In genomic region chr19:20238025-20238623, GRCh38 we compare ENCODE assay signal across 8 cellular contexts.
DNase-seq lines count a peak whose midpoint lies in the region; FAIRE-seq and TF ChIP-seq lines count a peak whose summit lies in the region.

No MANE protein-coding gene starts in this region.

- H3K27me3 Mint-ChIP-seq in MCF 10A (ENCODE audit: insufficient read depth, unreplicated experiment) = no peaks in the 10 kb centered on the region
- no peaks in the 10 kb centered on the region for H3K27me3 Mint-ChIP-seq in T-helper 1 cell treated with Interleukin-12 subunit alpha and Interleukin-12 subunit beta and Interleukin-4 antibody, amounts not matched to agents 30 μg/mL and 1 μg/mL, for 36 hours (ENCODE audit: low read depth)
- no peaks in the 10 kb centered on the region for H3K27me3 Mint-ChIP-seq in astrocyte (ENCODE audit: low read depth, unreplicated experiment)

- H3K27ac ChIP-seq in astrocyte (ENCODE audit: low read depth, low read length) = peak overlapping the region; percentile 51
- no peak overlapping the region for H3K27ac ChIP-seq in rectal smooth muscle tissue (ENCODE audit: low read depth, low read length)
- H3K27ac ChIP-seq in uterus = peak overlapping the region in 1 of 2 donors; percentile 31

- intact Hi-C loops in MCF 10A (cut with micrococcal nuclease) = no loop called here
- intact Hi-C loops in uterus (cut with DNase I; ENCODE audit: low total_unique reads) = no loop called here

- POLR2A ChIA-PET in MCF 10A (lab: Yijun Ruan, JAX) = no interaction called here

- no peak for FAIRE-seq in astrocyte (lab: Jason Lieb, UNC)

- peaks cover 8% of the 10 kb centered on the region for H3K36me3 Mint-ChIP-seq in MCF 10A (ENCODE audit: insufficient read depth, unreplicated experiment)
- H3K36me3 Mint-ChIP-seq in T-helper 1 cell treated with Interleukin-12 subunit alpha and Interleukin-12 subunit beta and Interleukin-4 antibody, amounts not matched to agents 30 μg/mL and 1 μg/mL, for 36 hours (ENCODE audit: low read depth) = peaks cover 23% of the 10 kb centered on the region
- no peaks in the 10 kb centered on the region for H3K36me3 Mint-ChIP-seq in astrocyte (ENCODE audit: low read depth, unreplicated experiment)

- H3K9me3 ChIP-seq in astrocyte (ENCODE audit: insufficient read depth, low read depth, low read length) (no peaks in the 10 kb centered on the region), uterus (no peaks in the 10 kb centered on the region)

- peaks cover 8% of the 10 kb centered on the region for H3K79me2 ChIP-seq in astrocyte (ENCODE audit: insufficient read depth, low read length)

- H3K36me3 ChIP-seq in astrocyte (ENCODE audit: insufficient read depth, low read length) (no peaks in the 10 kb centered on the region), rectal smooth muscle tissue (ENCODE audit: control insufficient read depth, insufficient read depth, low read length) (no peaks in the 10 kb centered on the region), uterus (no peaks in the 10 kb centered on the region)

- H3K4me2 ChIP-seq in astrocyte (ENCODE audit: low read length) = peak overlapping the region; percentile 97

- no peaks in the 10 kb centered on the region for H3K4me1 ChIP-seq in astrocyte (ENCODE audit: insufficient read depth, low read length)
- no peaks in the 10 kb centered on the region for H3K4me1 ChIP-seq in rectal smooth muscle tissue (ENCODE audit: control insufficient read depth, insufficient read depth, low read length)
- no peaks in the 10 kb centered on the region for H3K4me1 ChIP-seq in uterus

- H2AFZ ChIP-seq in astrocyte (ENCODE audit: low read depth, low read length) = peak overlapping the region; percentile 99

- H3K27me3 ChIP-seq in astrocyte (ENCODE audit: insufficient read depth, low read length) = no peaks in the 10 kb centered on the region
- no peaks in the 10 kb centered on the region for H3K27me3 ChIP-seq in rectal smooth muscle tissue (ENCODE audit: control insufficient read depth, insufficient read depth, low read length)
- H3K27me3 ChIP-seq in uterus = no peaks in the 10 kb centered on the region

- in situ Hi-C loops in T47D (cut with HindIII; ENCODE audit: low pct_unique_long_range_greater_than_20kb, low sequenced_read_pairs) = no loop called here

- no peaks in the 10 kb centered on the region for H4K20me1 ChIP-seq in astrocyte (ENCODE audit: insufficient read depth, low read length)

- H3K27ac Mint-ChIP-seq in MCF 10A (ENCODE audit: low read depth, unreplicated experiment) (no peak overlapping the region), astrocyte (ENCODE audit: unreplicated experiment) (peak overlapping the region; percentile 96)
- H3K27ac Mint-ChIP-seq in T-helper 1 cell treated with Interleukin-12 subunit alpha and Interleukin-12 subunit beta and Interleukin-4 antibody, amounts not matched to agents 30 μg/mL and 1 μg/mL, for 36 hours = peak overlapping the region; percentile 89

- H3K9me3 Mint-ChIP-seq in MCF 10A (ENCODE audit: unreplicated experiment) = peaks cover 22% of the 10 kb centered on the region
- peaks cover 31% of the 10 kb centered on the region for H3K9me3 Mint-ChIP-seq in T-helper 1 cell treated with Interleukin-12 subunit alpha and Interleukin-12 subunit beta and Interleukin-4 antibody, amounts not matched to agents 30 μg/mL and 1 μg/mL, for 36 hours
- no peaks in the 10 kb centered on the region for H3K9me3 Mint-ChIP-seq in astrocyte (ENCODE audit: unreplicated experiment)

- TF ChIP-seq CTCF in MCF 10A (IDR thresholded peaks at IDR 0.05; ENCODE audit: unreplicated experiment) = no peak
- no peak for TF ChIP-seq CTCF in astrocyte (IDR thresholded peaks at IDR 0.05; ENCODE audit: insufficient read depth, low read depth, low read length)
- no peak for TF ChIP-seq CTCF in uterus (IDR thresholded peaks at IDR 0.05)

- CTCF ChIA-PET in MCF 10A (lab: Yijun Ruan, JAX) = interaction anchor here (0.6 kb wide), 2 partner anchors 12 to 170 kb away, joined by 3 read pairs; no protein-coding TSS in a partner anchor

- H3K4me3 ChIP-seq in astrocyte (ENCODE audit: insufficient read depth, low read depth, low read length) = peak overlapping the region; percentile 87
- H3K4me3 ChIP-seq in rectal smooth muscle tissue (ENCODE audit: low read length) = peak overlapping the region; percentile 91
- H3K4me3 ChIP-seq in uterus = peak overlapping the region; percentile 46 to 64

- peak overlapping the region; percentile 85 for H3K9ac ChIP-seq in astrocyte (ENCODE audit: low read length)
- peak overlapping the region; percentile 49 for H3K9ac ChIP-seq in rectal smooth muscle tissue (ENCODE audit: low read length)

- DNase-seq in T47D (ENCODE audit: low read depth in 1 of 2, low spot score in 1 of 2) (peak; percentile 33 to 96), MCF 10A (ENCODE audit: unreplicated experiment) (no peak), HT1080 (ENCODE audit: low read depth) (peak; percentile 21), astrocyte (ENCODE audit: low read depth) (peak; percentile 80), hepatic stellate cell (ENCODE audit: low spot score) (peak; percentile 75), uterus (peak; percentile 86 to 90)

- H3K4me3 Mint-ChIP-seq in MCF 10A (ENCODE audit: unreplicated experiment) (no peak overlapping the region), astrocyte (ENCODE audit: unreplicated experiment) (peak overlapping the region; percentile 100)
- H3K4me3 Mint-ChIP-seq in T-helper 1 cell treated with Interleukin-12 subunit alpha and Interleukin-12 subunit beta and Interleukin-4 antibody, amounts not matched to agents 30 μg/mL and 1 μg/mL, for 36 hours = peak overlapping the region; percentile 95

- H3K4me1 Mint-ChIP-seq in MCF 10A (ENCODE audit: insufficient read depth, unreplicated experiment) (no peaks in the 10 kb centered on the region), astrocyte (ENCODE audit: low read depth, unreplicated experiment) (no peaks in the 10 kb centered on the region)
- H3K4me1 Mint-ChIP-seq in T-helper 1 cell treated with Interleukin-12 subunit alpha and Interleukin-12 subunit beta and Interleukin-4 antibody, amounts not matched to agents 30 μg/mL and 1 μg/mL, for 36 hours (ENCODE audit: low read depth) = peaks cover 5% of the 10 kb centered on the region

- no TSS peak for BruUV-seq in MCF 10A (replicated peaks; lab: Mats Ljungman, UMichigan)

- no peak for TF ChIP-seq POLR2A in uterus (IDR thresholded peaks at IDR 0.05)
